Comparison of ENCODE assay signal across 10 cellular contexts in genomic region chr6:149217466-149217888, GRCh38.
DNase-seq lines count a peak whose midpoint lies in the region; ATAC-seq lines count a peak whose summit lies in the region.
"Had no signal": no experiment of that assay in that cellular context is flagged by ENCODE, and none has a peak within 500 bp of the region (broad histone marks: within the 10 kb centered on the region; RNA-seq: fewer than 3 reads in every experiment).

No MANE protein-coding gene starts in this region.

- no peak overlapping the region for H3K4me3 Mint-ChIP-seq in stimulated activated naive CD8-positive, alpha-beta T cell treated with anti-CD3 and anti-CD28 coated beads, Interleukin-15, amount 100 ng/mL, for 72 hours

- H3K4me1 Mint-ChIP-seq in stimulated activated naive CD8-positive, alpha-beta T cell treated with anti-CD3 and anti-CD28 coated beads, Interleukin-15, amount 100 ng/mL, for 72 hours, result peaks cover 24% of the 10 kb centered on the region

- H3K27ac Mint-ChIP-seq in stimulated activated naive CD8-positive, alpha-beta T cell treated with anti-CD3 and anti-CD28 coated beads, Interleukin-15, amount 100 ng/mL, for 72 hours, result no peak overlapping the region

- peak; percentile 30 for ATAC-seq in stimulated activated naive CD8-positive, alpha-beta T cell treated with anti-CD3 and anti-CD28 coated beads, Interleukin-15, amount 100 ng/mL, for 72 hours
- no peak for ATAC-seq in stimulated activated naive CD8-positive, alpha-beta T cell treated with anti-CD3 and anti-CD28 coated beads, Interleukin-15, Interleukin-2, amounts not matched to agents 100 U/mL and 50 U/mL, for 24 hours
- ATAC-seq in HG02938 (IDR thresholded peaks at IDR 0.05; ENCODE audit: unreplicated experiment), result peak; percentile 80
- ATAC-seq: body of pancreas, gastrocnemius medialis had no signal

- peaks cover 0 to 6% of the 10 kb centered on the region in 2 donors for H3K9me3 Mint-ChIP-seq in stimulated activated naive CD8-positive, alpha-beta T cell treated with anti-CD3 and anti-CD28 coated beads, Interleukin-15, amount 100 ng/mL, for 72 hours

- no peaks in the 10 kb centered on the region for H3K27me3 Mint-ChIP-seq in stimulated activated naive CD8-positive, alpha-beta T cell treated with anti-CD3 and anti-CD28 coated beads, Interleukin-15, amount 100 ng/mL, for 72 hours

- no peak for DNase-seq in stimulated activated naive CD8-positive, alpha-beta T cell treated with anti-CD3 and anti-CD28 coated beads, Interleukin-15, amount 100 ng/mL, for 72 hours
- DNase-seq in stimulated activated naive CD8-positive, alpha-beta T cell treated with anti-CD3 and anti-CD28 coated beads, Interleukin-15, Interleukin-2, amounts not matched to agents 100 U/mL and 50 U/mL, for 24 hours, result no peak
- peak; percentile 82 for DNase-seq in MV-4-11 (lab: John Stamatoyannopoulos, UW)
- no peak for DNase-seq in NCI-H1105 treated with DMSO at 0.1 percent for 48 hours (lab: John Stamatoyannopoulos, UW)
- DNase-seq in COLO668 (lab: John Stamatoyannopoulos, UW; ENCODE audit: unreplicated experiment), result no peak
- DNase-seq in stimulated activated CD4-positive, alpha-beta T cell treated with anti-CD3 and anti-CD28 coated beads, Interleukin-4, amount 100 ng/mL, for 1 hour, result no peak
- no peak for DNase-seq in NCI-H1105 (lab: John Stamatoyannopoulos, UW)
- DNase-seq: body of pancreas, gastrocnemius medialis had no signal
